16 cellular contexts compared by ENCODE assay signal in the genomic region with DNA sequence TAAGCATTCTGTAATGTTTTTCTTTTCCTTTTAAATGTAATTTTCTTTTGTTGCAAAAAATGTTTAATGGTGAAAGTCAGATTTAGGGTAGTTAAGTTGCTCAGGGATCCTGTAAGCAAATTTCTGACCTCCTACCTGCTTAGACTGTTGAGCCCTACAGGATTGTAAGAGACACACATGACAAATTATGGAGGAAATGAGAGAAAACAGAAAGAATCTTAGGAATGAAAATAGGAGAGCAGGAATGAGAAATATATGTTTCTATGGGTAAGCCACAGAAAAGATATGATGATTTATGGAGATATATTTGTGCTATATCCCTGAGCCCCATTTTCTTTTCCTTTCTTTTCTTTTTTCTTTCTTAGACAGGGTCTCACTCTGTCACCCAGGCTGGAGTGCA. TPM values are rescaled to one million over a fixed set of nuclear protein-coding genes. Genes with fewer than 3 reads are reported as not detected.
DNase-seq lines count a peak whose midpoint lies in the region; ATAC-seq and TF ChIP-seq lines count a peak whose summit lies in the region.
"Had no signal": no experiment of that assay in that cellular context is flagged by ENCODE, and none has a peak within 500 bp of the region (broad histone marks: within the 10 kb centered on the region; RNA-seq: fewer than 3 reads in every experiment).

No MANE protein-coding gene starts in this region.

- H2AFZ ChIP-seq in IMR-90 (replicated peaks; ENCODE audit: low read length, poor library complexity): no peak overlapping the region

- H3K27ac ChIP-seq in IMR-90 (ENCODE audit: insufficient read depth, low read length) (no peak overlapping the region; the same call in 1 of the 2 replicates), vagina (no peak overlapping the region), gastroesophageal sphincter (no peak overlapping the region)
- H3K27ac ChIP-seq: BLaER1 had no signal

- no peak for TF ChIP-seq CTCF in IMR-90 (conservative IDR thresholded peaks at IDR 0.05; ENCODE audit: low read depth, low read length)
- TF ChIP-seq CTCF in fibroblast of pulmonary artery (IDR thresholded peaks at IDR 0.05; ENCODE audit: low read length, missing control alignments): no peak
- no peak for TF ChIP-seq CTCF in vagina (IDR thresholded peaks at IDR 0.05)
- TF ChIP-seq CTCF in gastroesophageal sphincter (IDR thresholded peaks at IDR 0.05): no peak

- H4K20me1 ChIP-seq in IMR-90 (ENCODE audit: insufficient read depth, low read length): no peaks in the 10 kb centered on the region
- H4K20me1 ChIP-seq: BLaER1 had no signal

- peak overlapping the region; percentile 21; the same call in 1 of the 2 replicates for H2AK5ac ChIP-seq in IMR-90 (ENCODE audit: low read depth, low read length)

- H3K9me3 ChIP-seq in IMR-90 (ENCODE audit: control insufficient read depth, insufficient read depth, low read length) (no peaks in the 10 kb centered on the region), vagina (no peaks in the 10 kb centered on the region), gastroesophageal sphincter (no peaks in the 10 kb centered on the region)
- H3K9me3 ChIP-seq: BLaER1 had no signal

- no peak overlapping the region for H4K5ac ChIP-seq in IMR-90 (ENCODE audit: low read depth, low read length)

- POLR2A ChIA-PET in IMR-90 (lab: Charles Lee; ENCODE audit: unreplicated experiment): no interaction called here

- no peak for TF ChIP-seq RAD21 in IMR-90 (IDR thresholded peaks at IDR 0.05; ENCODE audit: low read length)

- ATAC-seq in IMR-90 (ENCODE audit: low read depth) (peak; percentile 74; the same call in 1 of the 2 replicates), left cardiac atrium (no peak), gastroesophageal sphincter (no peak)
- ATAC-seq: CD8-positive, alpha-beta T cell had no signal

- no peak overlapping the region for H3K9ac ChIP-seq in IMR-90 (ENCODE audit: low read depth, low read length)
- H3K9ac ChIP-seq: BLaER1 had no signal

- no peak overlapping the region for H3K56ac ChIP-seq in IMR-90 (ENCODE audit: extremely low read depth, insufficient read depth, low read length)

- peaks cover 5 to 33% of the 10 kb centered on the region in 2 experiments; a peak in 3 of 4 replicates for H3K79me1 ChIP-seq in IMR-90 (ENCODE audit: low read depth in 1 of 2, low read length in 2 of 2)

- no TSS peak for BruUV-seq in IMR-90 (replicated peaks; lab: Mats Ljungman, UMichigan)

- TF ChIP-seq POLR2A in IMR-90 (IDR thresholded peaks at IDR 0.05; ENCODE audit: low read depth, low read length): no peak
- TF ChIP-seq POLR2A in vagina (IDR thresholded peaks at IDR 0.05): no peak
- TF ChIP-seq POLR2A in gastroesophageal sphincter (IDR thresholded peaks at IDR 0.05): no peak

- CTCF ChIA-PET in IMR-90 (lab: Yijun Ruan, JAX): no interaction called here

- H2BK15ac ChIP-seq in IMR-90 (ENCODE audit: low read depth, low read length): no peak overlapping the region

- H3K23ac ChIP-seq in IMR-90 (ENCODE audit: low read depth, low read length): no peak overlapping the region

- in situ Hi-C loops in IMR-90 (cut with MboI; ENCODE audit: low sequenced_read_pairs): no loop called here

- H3K36me3 ChIP-seq in IMR-90 (ENCODE audit: control insufficient read depth, insufficient read depth, low read length): peaks cover 18% of the 10 kb centered on the region
- peaks cover 0 to 19% of the 10 kb centered on the region in 2 donors for H3K36me3 ChIP-seq in vagina
- peaks cover 0 to 67% of the 10 kb centered on the region in 2 donors for H3K36me3 ChIP-seq in gastroesophageal sphincter
- H3K36me3 ChIP-seq: BLaER1 had no signal

- no peak overlapping the region for H4K91ac ChIP-seq in IMR-90 (ENCODE audit: insufficient read depth, low read depth, low read length)

- no peak overlapping the region for H2AK9ac ChIP-seq in IMR-90 (replicated peaks; ENCODE audit: low read depth, low read length, poor library complexity)

- H3K4me1 ChIP-seq in IMR-90 (ENCODE audit: control insufficient read depth, insufficient read depth, low read length) (peaks cover 7% of the 10 kb centered on the region; the same call in 1 of the 2 replicates), vagina (no peaks in the 10 kb centered on the region), gastroesophageal sphincter (no peaks in the 10 kb centered on the region)
- H3K4me1 ChIP-seq: BLaER1 had no signal

- peak overlapping the region; percentile 3; the same call in 1 of the 2 replicates for H2BK20ac ChIP-seq in IMR-90 (ENCODE audit: low read depth, low read length)

- DNase-seq in GM03348 (ENCODE audit: low spot score): peak; percentile 39
- DNase-seq in IMR-90: peak; percentile 17
- DNase-seq in fibroblast of pulmonary artery (ENCODE audit: low read depth): peak; percentile 8
- DNase-seq in vagina (ENCODE audit: extremely low spot score in 2 of 2): no peak
- DNase-seq in stimulated activated naive CD4-positive, alpha-beta T cell (lab: John Stamatoyannopoulos, UW): no peak
- DNase-seq in left cardiac atrium: no peak
- DNase-seq: CD8-positive, alpha-beta T cell; DND-41; NCI-H1417; NCI-H2029; NCI-H2171; NCI-H748 treated with DMSO at 0.1 percent for 48 hours; OCI-M1; RPMI8226 had no signal

- no peak overlapping the region; the same call in 1 of the 2 replicates for H3K4ac ChIP-seq in IMR-90 (ENCODE audit: low read depth, low read length)

- H3K14ac ChIP-seq in IMR-90 (replicated peaks; ENCODE audit: low read depth, low read length): 0 out of 2 replicates have a peak overlapping the region, but pooled peaks have one; percentile 22

- H3K18ac ChIP-seq in IMR-90 (ENCODE audit: low read depth, low read length): no peak overlapping the region

- peaks cover 2% of the 10 kb centered on the region for H3K9me1 ChIP-seq in IMR-90 (ENCODE audit: insufficient read depth, low read length)

- intact Hi-C loops in IMR-90 (cut with micrococcal nuclease) (no loop called here), vagina (cut with DNase I) (no loop called here), left cardiac atrium (cut with DNase I) (no loop called here)

- H3K27me3 ChIP-seq in IMR-90 (ENCODE audit: control insufficient read depth, insufficient read depth, low read length): no peaks in the 10 kb centered on the region
- no peaks in the 10 kb centered on the region for H3K27me3 ChIP-seq in vagina
- H3K27me3 ChIP-seq in gastroesophageal sphincter: no peaks in the 10 kb centered on the region
- H3K27me3 ChIP-seq: BLaER1 had no signal

- H4K8ac ChIP-seq in IMR-90 (ENCODE audit: low read depth in 2 of 2, low read length in 2 of 2): peak overlapping the region in 1 of 2 experiments; percentile 52; a peak in 1 of 4 replicates

- H2BK120ac ChIP-seq in IMR-90 (ENCODE audit: low read depth, low read length): peak overlapping the region; percentile 72

- peak overlapping the region; percentile 56 for H2BK5ac ChIP-seq in IMR-90 (ENCODE audit: low read depth, low read length, poor library complexity, severe bottlenecking)

- TF ChIP-seq EP300 in gastroesophageal sphincter (IDR thresholded peaks at IDR 0.05): no peak

- dilution Hi-C loops in IMR-90 (cut with HindIII; ENCODE audit: low sequenced_read_pairs, unreplicated experiment): no loop called here

- H3K4me2 ChIP-seq in IMR-90 (ENCODE audit: low read depth, low read length): peak overlapping the region; percentile 34; the same call in 1 of the 2 replicates
- H3K4me2 ChIP-seq: BLaER1 had no signal

- H3K4me3 ChIP-seq in IMR-90 (ENCODE audit: insufficient read depth, low read depth, low read length) (no peak overlapping the region), fibroblast of pulmonary artery (replicated peaks; ENCODE audit: low read depth, low read length) (no peak overlapping the region), vagina (no peak overlapping the region), gastroesophageal sphincter (no peak overlapping the region)
- H3K4me3 ChIP-seq: BLaER1 had no signal

TF ChIP-seq in IMR-90, 13 proteins besides CTCF, POLR2A, EP300 and RAD21:
- TF ChIP-seq RFX5 (IDR thresholded peaks at IDR 0.05; ENCODE audit: low read depth, low read length): no peak

RNA-seq across cellular contexts. Expression of a gene that starts 28.3 kb away (rescaled TPM):
- total RNA-seq in IMR-90 (2012; rRNA removed): 103 and 119 TPM in 2 replicates
- polyA plus RNA-seq in IMR-90 (2012; rRNA removed): 48.8 and 53.2 TPM in 2 replicates
- 55.0 and 65.2 TPM in 2 replicates for polyA plus RNA-seq in IMR-90 (2012; cell fraction: cytosol; rRNA removed)
- 16.5 and 30.7 TPM in 2 replicates for polyA plus RNA-seq in IMR-90 (2012; cell fraction: nucleus; rRNA removed; ENCODE audit: low replicate concordance)
- total RNA-seq in vagina: 226 TPM
- 100 to 1,000 TPM in 1 of 2 donors, 10 to 100 TPM in 1; 85.9 to 110 TPM for total RNA-seq in left cardiac atrium
- total RNA-seq in gastroesophageal sphincter: 100 to 1,000 TPM; 168 to 365 (median 242) TPM

Comparison
In these comparisons a context has a peak if more than half of its experiments do, and no peak if none do; other contexts are left out.
1. DNase-seq: peak in GM03348 (single experiment), IMR-90 (single experiment) and fibroblast of pulmonary artery (single experiment); none in vagina (0 of 2), stimulated activated naive CD4-positive, alpha-beta T cell (0 of 6) and left cardiac atrium (single experiment).